1 cellular context compared by ENCODE assay signal in genomic region chr2:64119369-64119768, GRCh38.
A peak's percentile ranks its signal among the peaks of the same experiment; 100 is the strongest.
TF ChIP-seq lines count a peak whose summit lies in the region.

No MANE protein-coding gene starts in this region.

TF ChIP-seq in HepG2, 621 proteins besides CTCF, POLR2A, EP300 and RAD21:
- TF ChIP-seq ZNF256 (CRISPR knock-in tag; conservative IDR thresholded peaks at IDR 0.05) (no peak), GLMP (CRISPR knock-in tag; IDR thresholded peaks at IDR 0.05; ENCODE audit: borderline replicate concordance) (no peak), ELF4 (CRISPR knock-in tag; IDR thresholded peaks at IDR 0.05; ENCODE audit: borderline replicate concordance) (no peak), TEAD3 (CRISPR knock-in tag; optimal IDR thresholded peaks at IDR 0.05; ENCODE audit: borderline replicate concordance) (peak; percentile 15), FOXP1 (IDR thresholded peaks at IDR 0.05) (no peak), FOXP1 (CRISPR knock-in tag; IDR thresholded peaks at IDR 0.05) (0 out of 2 replicates have a peak, but pooled peaks have one; percentile 13), ZNF44 (CRISPR knock-in tag; IDR thresholded peaks at IDR 0.05) (no peak), FOXA3 (CRISPR knock-in tag; IDR thresholded peaks at IDR 0.05) (peak; percentile 38), PBX3 (CRISPR knock-in tag; IDR thresholded peaks at IDR 0.05; ENCODE audit: borderline replicate concordance) (no peak), ZNF678 (CRISPR knock-in tag; IDR thresholded peaks at IDR 0.05) (no peak), HOMEZ (CRISPR knock-in tag; IDR thresholded peaks at IDR 0.05; ENCODE audit: low read depth) (peak; percentile 45; the same call in 1 of the 2 replicates), USF2 (IDR thresholded peaks at IDR 0.05; ENCODE audit: low read depth, low read length) (no peak), USF2 (CRISPR knock-in tag; IDR thresholded peaks at IDR 0.05; ENCODE audit: borderline replicate concordance) (no peak), ZNF841 (CRISPR knock-in tag; IDR thresholded peaks at IDR 0.05; ENCODE audit: borderline replicate concordance) (no peak), KDM1A (CRISPR knock-in tag; IDR thresholded peaks at IDR 0.05) (no peak), ZKSCAN5 (CRISPR knock-in tag; IDR thresholded peaks at IDR 0.05) (peak; percentile 96), TBL1XR1 (IDR thresholded peaks at IDR 0.05; ENCODE audit: borderline replicate concordance, low read length, partially characterized antibody) (no peak), ZFY (CRISPR knock-in tag; IDR thresholded peaks at IDR 0.05) (no peak), FOXA1 (IDR thresholded peaks at IDR 0.05) (no peak), FOXA1 (CRISPR knock-in tag; IDR thresholded peaks at IDR 0.05) (peak; percentile 58), GABPA (IDR thresholded peaks at IDR 0.05; ENCODE audit: low read depth, low read length) (no peak), GABPA (CRISPR knock-in tag; IDR thresholded peaks at IDR 0.05; ENCODE audit: low read depth) (no peak), ZNF557 (CRISPR knock-in tag; IDR thresholded peaks at IDR 0.05) (no peak), CEBPG (CRISPR knock-in tag; IDR thresholded peaks at IDR 0.05) (peak; percentile 48; the same call in 1 of the 2 replicates), ZHX2 (IDR thresholded peaks at IDR 0.05; ENCODE audit: low read depth) (no peak), ZHX2 (CRISPR knock-in tag; IDR thresholded peaks at IDR 0.05; ENCODE audit: borderline replicate concordance) (no peak)
